In genomic region chr17:48504953-48505352, GRCh38 we compare ENCODE assay signal across 33 cellular contexts. TPM values are rescaled to one million over a fixed set of nuclear protein-coding genes. Genes with fewer than 3 reads are reported as not detected.
DNase-seq lines count a peak whose midpoint lies in the region; ATAC-seq and TF ChIP-seq lines count a peak whose summit lies in the region.
"Had no signal": no experiment of that assay in that cellular context is flagged by ENCODE, and none has a peak within 500 bp of the region (broad histone marks: within the 10 kb centered on the region; RNA-seq: fewer than 3 reads in every experiment).

No MANE protein-coding gene starts in this region.

- peaks cover 18 to 21% of the 10 kb centered on the region in 2 donors for H3K4me1 Mint-ChIP-seq in natural killer cell treated with Interleukin-12 subunit alpha and Interleukin-12 subunit beta and Interleukin-15 and Interleukin-18, amount 100 ng/mL, for 72 hours (ENCODE audit: low read depth in 2 of 2)
- peaks cover 13 to 14% of the 10 kb centered on the region in 2 donors for H3K4me1 Mint-ChIP-seq in natural killer cell

- no peak for ATAC-seq in natural killer cell treated with Interleukin-12 subunit alpha and Interleukin-12 subunit beta and Interleukin-15 and Interleukin-18, amount 100 ng/mL, for 72 hours
- ATAC-seq in natural killer cell (no peak), left lung (no peak), GM21529 (IDR thresholded peaks at IDR 0.05; ENCODE audit: unreplicated experiment) (no peak), HG03097 (IDR thresholded peaks at IDR 0.05; ENCODE audit: low FRiP score, unreplicated experiment) (no peak)
- ATAC-seq: Right ventricle myocardium inferior had no signal

- H3K4me3 ChIP-seq in left lung, result no peak overlapping the region
- H3K4me3 ChIP-seq: BLaER1 treated with 17β-estradiol and CSF1 and Interleukin-3, amounts not matched to agents 10 nM and 100 nM; HAP-1; right lobe of liver; tibial nerve had no signal

- H3K36me3 Mint-ChIP-seq in natural killer cell treated with Interleukin-12 subunit alpha and Interleukin-12 subunit beta and Interleukin-15 and Interleukin-18, amount 100 ng/mL, for 72 hours, result no peaks in the 10 kb centered on the region
- no peaks in the 10 kb centered on the region for H3K36me3 Mint-ChIP-seq in natural killer cell

- H3K4me1 ChIP-seq in left lung, result no peaks in the 10 kb centered on the region
- H3K4me1 ChIP-seq: HAP-1, right lobe of liver, tibial nerve had no signal

- intact Hi-C loops in natural killer cell (cut with micrococcal nuclease) (no loop called here), left lung (cut with DNase I) (no loop called here)

- H3K27ac ChIP-seq in left lung, result no peak overlapping the region
- H3K27ac ChIP-seq: 22Rv1, right lobe of liver, tibial nerve had no signal

- H3K27me3 Mint-ChIP-seq in natural killer cell treated with Interleukin-12 subunit alpha and Interleukin-12 subunit beta and Interleukin-15 and Interleukin-18, amount 100 ng/mL, for 72 hours, result peaks cover 0 to 7% of the 10 kb centered on the region in 2 donors
- peaks cover 0 to 6% of the 10 kb centered on the region in 2 donors for H3K27me3 Mint-ChIP-seq in natural killer cell (ENCODE audit: low read depth in 2 of 2)

- peaks cover 2 to 53% of the 10 kb centered on the region in 2 donors for H3K27me3 ChIP-seq in left lung
- H3K27me3 ChIP-seq: right lobe of liver had no signal

- TF ChIP-seq CTCF in natural killer cell (IDR thresholded peaks at IDR 0.05), result no peak
- no peak for TF ChIP-seq CTCF in left lung (IDR thresholded peaks at IDR 0.05)

- no peaks in the 10 kb centered on the region for H3K36me3 ChIP-seq in left lung
- H3K36me3 ChIP-seq: BLaER1 treated with 17β-estradiol and CSF1 and Interleukin-3, amounts not matched to agents 10 nM and 100 nM; HAP-1; right lobe of liver; tibial nerve had no signal

- DNase-seq in DMS53 (lab: John Stamatoyannopoulos, UW), result peak; percentile 43
- DNase-seq in DMS53 treated with DMSO at 0.1 percent for 48 hours (lab: John Stamatoyannopoulos, UW; ENCODE audit: unreplicated experiment), result no peak
- DNase-seq in natural killer cell treated with Interleukin-12 subunit alpha and Interleukin-12 subunit beta and Interleukin-15 and Interleukin-18, amount 100 ng/mL, for 72 hours (ENCODE audit: low spot score), result no peak
- no peak for DNase-seq in natural killer cell
- DNase-seq in islet precursor cell, result peak; percentile 35
- DNase-seq in left lung, result no peak
- DNase-seq: activated CD8-positive, alpha-beta T cell treated with anti-CD3 and anti-CD28 coated beads, Interleukin-2, amount 10 ng/mL, durations not matched to agents 7 days and 5 days; activated effector memory CD4-positive, alpha-beta T cell treated with anti-CD3 and anti-CD28 coated beads, Interleukin-2, amount 50 U/mL, for 16 hours; activated T-cell treated with anti-CD3 and anti-CD28 coated beads for 4 hours; glutamatergic neuron; kidney; MV-4-11; naive thymus-derived CD4-positive, alpha-beta T cell; NCI-H2171; NCI-H510A; nucleus accumbens; right lobe of liver; stimulated activated CD4-positive, alpha-beta T cell treated with anti-CD3 and anti-CD28 coated beads, Interleukin-4, amount 100 ng/mL, for 1 hour; T-helper 9 cell had no signal

- no peaks in the 10 kb centered on the region for H3K9me3 ChIP-seq in left lung
- H3K9me3 ChIP-seq: BLaER1 treated with 17β-estradiol and CSF1 and Interleukin-3, amounts not matched to agents 10 nM and 100 nM; HAP-1; right lobe of liver; tibial nerve had no signal

- peak overlapping the region; percentile 76 to 77 for H3K27ac Mint-ChIP-seq in natural killer cell treated with Interleukin-12 subunit alpha and Interleukin-12 subunit beta and Interleukin-15 and Interleukin-18, amount 100 ng/mL, for 72 hours
- H3K27ac Mint-ChIP-seq in natural killer cell, result peak overlapping the region in 1 of 2 donors; percentile 80
- H3K27ac Mint-ChIP-seq: dendritic cell treated with granulocyte-macrophage colony-stimulating factor and Interleukin-4, amounts not matched to agents 40 ng/mL and 50 ng/mL, for 4 days; progenitor cell of endocrine pancreas had no signal

- H3K9me3 Mint-ChIP-seq in natural killer cell treated with Interleukin-12 subunit alpha and Interleukin-12 subunit beta and Interleukin-15 and Interleukin-18, amount 100 ng/mL, for 72 hours, result no peaks in the 10 kb centered on the region
- no peaks in the 10 kb centered on the region for H3K9me3 Mint-ChIP-seq in natural killer cell
- H3K9me3 Mint-ChIP-seq: dendritic cell treated with granulocyte-macrophage colony-stimulating factor and Interleukin-4, amounts not matched to agents 40 ng/mL and 50 ng/mL, for 4 days had no signal

- peak overlapping the region; percentile 46 for H3K4me3 Mint-ChIP-seq in natural killer cell treated with Interleukin-12 subunit alpha and Interleukin-12 subunit beta and Interleukin-15 and Interleukin-18, amount 100 ng/mL, for 72 hours
- H3K4me3 Mint-ChIP-seq in natural killer cell, result no peak overlapping the region
- H3K4me3 Mint-ChIP-seq: activated CD8-positive, alpha-beta T cell treated with anti-CD3 and anti-CD28 coated beads, Interleukin-2, amount 10 ng/mL, durations not matched to agents 7 days and 5 days; dendritic cell treated with granulocyte-macrophage colony-stimulating factor and Interleukin-4, amounts not matched to agents 40 ng/mL and 50 ng/mL, for 4 days had no signal

RNA-seq across cellular contexts. Expression of gene HOXB1, which starts 25.9 kb away (rescaled TPM):
- not detected for total RNA-seq in natural killer cell treated with Interleukin-12 subunit alpha and Interleukin-12 subunit beta and Interleukin-15 and Interleukin-18, amount 100 ng/mL, for 72 hours
- not detected for total RNA-seq in natural killer cell
- total RNA-seq in left lung, result not detected
- total RNA-seq: activated CD8-positive, alpha-beta T cell treated with anti-CD3 and anti-CD28 coated beads, Interleukin-2, amount 10 ng/mL, durations not matched to agents 7 days and 5 days; astrocyte; cardiac septum; fibroblast of villous mesenchyme; G401; kidney; LHCN-M2; naive thymus-derived CD4-positive, alpha-beta T cell; right lobe of liver; Right ventricle myocardium inferior; tibial nerve had no signal

RNA-seq across cellular contexts. Expression of gene HOXB2, which starts 40.0 kb away (rescaled TPM):
- total RNA-seq in natural killer cell treated with Interleukin-12 subunit alpha and Interleukin-12 subunit beta and Interleukin-15 and Interleukin-18, amount 100 ng/mL, for 72 hours, result 10 to 100 TPM; 20.8 to 30.0 TPM
- total RNA-seq in natural killer cell (10 to 100 TPM; 21.6 to 30.5 (median 24.7) TPM), left lung (10 to 100 TPM in 1 of 2 donors, 1 to 10 TPM in 1; 9.7 to 11.8 TPM)

Comparison
In these comparisons a context has a peak if more than half of its experiments do, and no peak if none do; other contexts are left out.
1. DNase-seq: peak in DMS53 (single experiment) and islet precursor cell (single experiment); none in DMS53 treated with DMSO at 0.1 percent for 48 hours (single experiment), natural killer cell treated with Interleukin-12 subunit alpha and Interleukin-12 subunit beta and Interleukin-15 and Interleukin-18, amount 100 ng/mL, for 72 hours (single experiment), natural killer cell (single experiment) and left lung (0 of 2).